In genomic region chr10:29840516-29841276, GRCh38 we compare ENCODE assay signal across 10 cellular contexts.
A peak's percentile ranks its signal among the peaks of the same experiment; 100 is the strongest.
DNase-seq lines count a peak whose midpoint lies in the region; ATAC-seq, FAIRE-seq and TF ChIP-seq lines count a peak whose summit lies in the region.
"Had no signal": no experiment of that assay in that cellular context is flagged by ENCODE, and none has a peak within 500 bp of the region (broad histone marks: within the 10 kb centered on the region; RNA-seq: fewer than 3 reads in every experiment).

No MANE protein-coding gene starts in this region.

- no peaks in the 10 kb centered on the region for H3K79me2 ChIP-seq in smooth muscle cell (ENCODE audit: low read depth)

- no peak for FAIRE-seq in GM19239 (lab: Jason Lieb, UNC)

- H3K4me2 ChIP-seq in smooth muscle cell: no peak overlapping the region

- peaks cover 9 to 10% of the 10 kb centered on the region in 2 donors for H3K4me1 ChIP-seq in duodenal mucosa (ENCODE audit: control insufficient read depth in 1 of 2, insufficient read depth in 2 of 2, low read length in 2 of 2)
- peaks cover 2 to 42% (median 34%) of the 10 kb centered on the region in 4 donors for H3K4me1 ChIP-seq in liver (ENCODE audit: control insufficient read depth in 4 of 4, insufficient read depth in 4 of 4, low read length in 3 of 4)
- H3K4me1 ChIP-seq in smooth muscle cell (ENCODE audit: low read depth): no peaks in the 10 kb centered on the region

- H3K27ac ChIP-seq in duodenal mucosa (ENCODE audit: low read depth, low read length): peak overlapping the region; percentile 1
- peak overlapping the region; percentile 76 to 77 for H3K27ac ChIP-seq in liver (ENCODE audit: low read depth in 1 of 2, low read length in 2 of 2)
- peak overlapping the region; percentile 63 for H3K27ac ChIP-seq in smooth muscle cell (ENCODE audit: low read depth)

- no peaks in the 10 kb centered on the region for H4K20me1 ChIP-seq in smooth muscle cell (ENCODE audit: low read depth)

- TF ChIP-seq CTCF in liver (IDR thresholded peaks at IDR 0.05; ENCODE audit: low read depth, low read length, missing input control) (no peak), smooth muscle cell (IDR thresholded peaks at IDR 0.05; ENCODE audit: borderline replicate concordance, insufficient read depth, poor library complexity, severe bottlenecking) (no peak)

- in situ Hi-C loops in KBM-7 (cut with MboI; ENCODE audit: low pct_unique_long_range_greater_than_20kb, low sequenced_read_pairs): no loop called here

- DNase-seq in LoVo (ENCODE audit: low spot score): peak; percentile 27
- DNase-seq in smooth muscle cell (lab: John Stamatoyannopoulos, UW; ENCODE audit: unreplicated experiment): no peak
- no peak for DNase-seq in GM19239 (ENCODE audit: insufficient read length, low spot score)
- no peak for DNase-seq in foreskin melanocyte
- DNase-seq in KBM-7: no peak
- DNase-seq: stimulated activated CD4-positive, alpha-beta T cell treated with anti-CD3 and anti-CD28 coated beads, Interleukin-2, amount 100 ng/mL, for 24 hours; T-cell had no signal

- H3F3A ChIP-seq in smooth muscle cell (ENCODE audit: low read depth): peaks cover 4% of the 10 kb centered on the region

- H3K9ac ChIP-seq in duodenal mucosa (ENCODE audit: low read depth in 1 of 2, low read length in 2 of 2) (no peak overlapping the region), liver (ENCODE audit: low read depth in 1 of 2, low read length in 2 of 2) (peak overlapping the region in 1 of 2 donors; percentile 36), smooth muscle cell (ENCODE audit: low read depth) (no peak overlapping the region)

- no peak overlapping the region for H2AFZ ChIP-seq in smooth muscle cell (ENCODE audit: low read depth)

- H3K9me3 ChIP-seq in duodenal mucosa (ENCODE audit: control insufficient read depth in 1 of 2, low read length in 2 of 2) (no peaks in the 10 kb centered on the region), liver (ENCODE audit: control insufficient read depth in 4 of 4, low read length in 3 of 4) (no peaks in the 10 kb centered on the region), smooth muscle cell (replicated peaks; ENCODE audit: low read depth) (no peaks in the 10 kb centered on the region)

- H3K27me3 ChIP-seq in duodenal mucosa (ENCODE audit: control insufficient read depth in 1 of 2, insufficient read depth in 2 of 2, low read length in 2 of 2) (no peaks in the 10 kb centered on the region), liver (ENCODE audit: control insufficient read depth in 4 of 4, insufficient read depth in 4 of 4, low read length in 3 of 4) (no peaks in the 10 kb centered on the region), smooth muscle cell (ENCODE audit: low read depth) (no peaks in the 10 kb centered on the region)

- ATAC-seq in GM19035 (IDR thresholded peaks at IDR 0.05; ENCODE audit: unreplicated experiment): no peak
- ATAC-seq: T-cell had no signal

- H3K4me3 ChIP-seq in duodenal mucosa (ENCODE audit: low read depth in 1 of 2, low read length in 2 of 2) (no peak overlapping the region), liver (ENCODE audit: low read depth in 1 of 3, low read length in 3 of 3) (no peak overlapping the region), smooth muscle cell (no peak overlapping the region)

- TF ChIP-seq RAD21 in liver (IDR thresholded peaks at IDR 0.05): peak; percentile 17 to 46

- WGBS in liver: 35% methylated on average over 11 of the region's 11 CpGs
- WGBS in smooth muscle cell (ENCODE audit: low lambda C conversion rate): 78% methylated on average over 11 of the region's 11 CpGs

- H3K36me3 ChIP-seq in duodenal mucosa (ENCODE audit: control insufficient read depth in 1 of 2, insufficient read depth in 2 of 2, low read length in 2 of 2) (no peaks in the 10 kb centered on the region), liver (ENCODE audit: control insufficient read depth in 4 of 4, insufficient read depth in 3 of 4, low read depth in 1 of 4, low read length in 3 of 4) (no peaks in the 10 kb centered on the region), smooth muscle cell (ENCODE audit: low read depth) (no peaks in the 10 kb centered on the region)

TF ChIP-seq in liver, 16 proteins besides CTCF, POLR2A, EP300 and RAD21:
- no peak for TF ChIP-seq FOXA1 (IDR thresholded peaks at IDR 0.05)
- no peak for TF ChIP-seq ZBTB33 (IDR thresholded peaks at IDR 0.05)
- TF ChIP-seq JUND (IDR thresholded peaks at IDR 0.05): peak in 1 of 2 donors; percentile 14
- TF ChIP-seq RXRA (IDR thresholded peaks at IDR 0.05): peak; percentile 42 to 45
- TF ChIP-seq TAF1 (conservative IDR thresholded peaks at IDR 0.05): no peak
- no peak for TF ChIP-seq ATF3 (IDR thresholded peaks at IDR 0.05)
- no peak for TF ChIP-seq GABPA (IDR thresholded peaks at IDR 0.05 in 1 of 2, conservative IDR thresholded peaks at IDR 0.05 in 1 of 2)
- peak; percentile 73 for TF ChIP-seq SP1 (IDR thresholded peaks at IDR 0.05)
- TF ChIP-seq MAX (IDR thresholded peaks at IDR 0.05): no peak
- TF ChIP-seq REST (IDR thresholded peaks at IDR 0.05): no peak
- TF ChIP-seq EGR1 (IDR thresholded peaks at IDR 0.05; ENCODE audit: low read depth in 2 of 2): no peak
- TF ChIP-seq NR2F2 (IDR thresholded peaks at IDR 0.05): no peak
- TF ChIP-seq YY1 (IDR thresholded peaks at IDR 0.05): peak; percentile 39
- TF ChIP-seq HNF4G (IDR thresholded peaks at IDR 0.05): peak; percentile 67
- no peak for TF ChIP-seq FOXA2 (IDR thresholded peaks at IDR 0.05)
- TF ChIP-seq HNF4A (conservative IDR thresholded peaks at IDR 0.05): peak; percentile 69 to 84

Comparison
In these comparisons a context has a peak if more than half of its experiments do, and no peak if none do; other contexts are left out.
1. H3K27ac ChIP-seq: peak in every context shown above with its lines; median percentile 76 in liver; 63 in smooth muscle cell; 1 in duodenal mucosa.